In the genomic region with DNA sequence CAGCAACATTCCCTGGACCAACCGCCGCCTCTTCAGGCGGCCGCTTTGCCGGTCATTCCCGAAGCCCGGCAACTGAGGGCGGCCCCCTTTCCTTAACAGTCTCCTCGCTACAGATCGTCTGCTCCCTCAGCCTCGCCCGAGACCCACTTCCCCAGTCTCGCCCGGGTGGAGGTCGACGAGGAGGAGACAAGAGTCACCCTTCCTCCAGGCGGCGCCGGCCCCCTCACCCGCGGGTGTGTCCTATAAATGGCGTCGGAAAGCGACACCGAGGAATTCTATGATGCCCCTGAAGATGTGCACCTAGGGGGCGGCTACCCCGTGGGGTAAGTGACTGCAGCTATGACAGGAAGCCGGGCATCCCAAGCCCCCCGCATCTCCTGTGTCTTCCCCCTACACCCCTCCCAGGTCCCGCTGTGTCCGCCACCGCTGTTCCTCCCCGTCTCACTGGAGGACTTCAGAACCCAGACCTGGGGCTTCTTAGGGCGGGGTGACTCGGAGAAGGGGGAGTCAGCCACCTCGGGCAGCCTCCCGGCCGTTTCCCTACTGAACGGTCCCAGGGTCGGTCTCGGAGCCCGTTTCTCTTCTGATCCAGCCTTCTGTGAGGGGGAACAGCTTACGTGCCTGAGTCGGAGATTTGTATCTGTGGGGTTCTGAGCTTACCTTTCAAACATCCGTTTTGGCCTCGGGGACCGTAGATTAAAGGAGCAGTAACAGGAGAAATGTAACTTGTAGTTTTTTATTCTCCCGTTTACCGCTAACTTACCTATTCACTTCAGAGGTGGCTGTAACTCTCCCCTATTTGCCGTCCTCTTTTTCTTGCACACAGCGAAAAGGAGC, we compare ENCODE assay signal across 8 cellular contexts. TPM values are rescaled to one million over a fixed set of nuclear protein-coding genes. Genes with fewer than 3 reads are reported as not detected.
DNase-seq lines count a peak whose midpoint lies in the region; ATAC-seq and TF ChIP-seq lines count a peak whose summit lies in the region.

No MANE protein-coding gene starts in this region.

- TF ChIP-seq CTCF in GM06990 (IDR thresholded peaks at IDR 0.05; ENCODE audit: insufficient read depth, low read length, poor library complexity, severe bottlenecking), result peak; percentile 15
- no peak for TF ChIP-seq CTCF in lung (IDR thresholded peaks at IDR 0.05; ENCODE audit: control extremely low read depth, extremely low read depth)

- peak; percentile 23 for ATAC-seq in lung (ENCODE audit: insufficient read depth, low FRiP score)

- H3K27ac ChIP-seq in cingulate gyrus (ENCODE audit: low read depth, low read length) (peak overlapping the region; percentile 75), lung (ENCODE audit: low read depth in 1 of 2, low read length in 1 of 2) (peak overlapping the region; percentile 77 to 89)

- H3K36me3 ChIP-seq in GM06990 (ENCODE audit: control insufficient read depth, insufficient read depth, low read length) (no peaks in the 10 kb centered on the region), lung (ENCODE audit: control insufficient read depth in 2 of 2, insufficient read depth in 2 of 2, low read length in 2 of 2) (no peaks in the 10 kb centered on the region)

- H3K4me1 ChIP-seq in lung (ENCODE audit: control insufficient read depth in 2 of 2, insufficient read depth in 2 of 2, low read length in 2 of 2), result peaks cover 0 to 8% of the 10 kb centered on the region in 2 donors

- DNase-seq in GM06990 (ENCODE audit: extremely low read depth, insufficient read length) (peak; percentile 68), HCEC 1CT (peak; percentile 8), NAMALWA (ENCODE audit: low spot score) (peak; percentile 75), lung (ENCODE audit: low spot score) (peak; percentile 44), DMS79 (lab: John Stamatoyannopoulos, UW) (no peak)
- DNase-seq in activated CD4-positive, alpha-beta T cell treated with anti-CD3 and anti-CD28 coated beads for 4 hours, result peak; percentile 39 to 48
- peak; percentile 5 for DNase-seq in stimulated activated CD8-positive, alpha-beta memory T cell treated with anti-CD3 and anti-CD28 coated beads, Interleukin-15, amount 100 ng/mL, for 24 hours (ENCODE audit: low read depth)

- WGBS in lung, 2 donors, result 0 to 35% methylated on average over 35 to 51 of the region's 51 CpGs

- no peaks in the 10 kb centered on the region for H3K27me3 ChIP-seq in GM06990 (replicated peaks; ENCODE audit: control insufficient read depth, insufficient read depth, low read length)
- no peaks in the 10 kb centered on the region for H3K27me3 ChIP-seq in lung (ENCODE audit: control insufficient read depth, insufficient read depth)

- H3K4me3 ChIP-seq in GM06990 (replicated peaks; ENCODE audit: low read depth, low read length) (peak overlapping the region; percentile 76), lung (peak overlapping the region; percentile 65)

- no peaks in the 10 kb centered on the region for H3K9me3 ChIP-seq in lung (ENCODE audit: control insufficient read depth in 2 of 2, insufficient read depth in 1 of 2, low read length in 1 of 2)

RNA-seq across cellular contexts. Expression of a gene that starts 0.6 kb away (rescaled TPM):
- total RNA-seq in lung, result 10 to 100 TPM; 13.6 to 15.8 TPM
- 1 to 10 TPM; 3.0 to 6.9 TPM for polyA plus RNA-seq in lung
